In genomic region chr22:21650823-21651520, GRCh38 we compare ENCODE assay signal across 8 cellular contexts. TPM values are rescaled to one million over a fixed set of nuclear protein-coding genes. Genes with fewer than 3 reads are reported as not detected.
DNase-seq lines count a peak whose midpoint lies in the region; ATAC-seq and TF ChIP-seq lines count a peak whose summit lies in the region.

No MANE protein-coding gene starts in this region.

- H3K27ac ChIP-seq in DOHH2 (ENCODE audit: low read depth, low read length) (peak overlapping the region; percentile 65), brain microvascular endothelial cell (no peak overlapping the region)

- peaks cover 4% of the 10 kb centered on the region; the same call in 1 of the 2 replicates for H4K20me1 ChIP-seq in DOHH2 (ENCODE audit: control insufficient read depth, insufficient read depth, low read depth, low read length)

- peaks cover 44% of the 10 kb centered on the region for H3K4me1 ChIP-seq in DOHH2 (ENCODE audit: control insufficient read depth, low read length)

- no peaks in the 10 kb centered on the region for H3K9me2 ChIP-seq in DOHH2 (replicated peaks; ENCODE audit: control insufficient read depth, low read length)

- TF ChIP-seq CTCF in DOHH2 (IDR thresholded peaks at IDR 0.05; ENCODE audit: low read depth, low read length, poor library complexity, severe bottlenecking), result no peak
- no peak for TF ChIP-seq CTCF in brain microvascular endothelial cell (IDR thresholded peaks at IDR 0.05; ENCODE audit: low read depth, low read length, missing control alignments)
- TF ChIP-seq CTCF in GM13977 (IDR thresholded peaks at IDR 0.05; ENCODE audit: extremely low read depth, insufficient read depth, missing control alignments), result no peak

- in situ Hi-C loops in brain microvascular endothelial cell (cut with HindIII; ENCODE audit: low pct_ligation_motif_present, low sequenced_read_pairs) (no loop called here), GM13977 (cut with MboI; ENCODE audit: low pct_unique_long_range_greater_than_20kb, low sequenced_read_pairs, unreplicated experiment) (no loop called here)

- no peaks in the 10 kb centered on the region for H3K9me3 ChIP-seq in DOHH2 (ENCODE audit: control insufficient read depth, insufficient read depth, low read length)
- H3K9me3 ChIP-seq in MG63, result no peaks in the 10 kb centered on the region

- ATAC-seq in HG02642 (IDR thresholded peaks at IDR 0.05; ENCODE audit: poor library complexity, unreplicated experiment), result no peak

- H3K36me3 ChIP-seq in DOHH2 (ENCODE audit: control insufficient read depth, low read length) (peaks cover 39% of the 10 kb centered on the region), MG63 (peaks cover 13% of the 10 kb centered on the region; the same call in 1 of the 2 replicates), brain microvascular endothelial cell (replicated peaks) (peaks cover 25% of the 10 kb centered on the region)

- H3K27me3 ChIP-seq in DOHH2 (ENCODE audit: control insufficient read depth, low read length) (no peaks in the 10 kb centered on the region), MG63 (no peaks in the 10 kb centered on the region), brain microvascular endothelial cell (replicated peaks) (no peaks in the 10 kb centered on the region)

- H3K4me3 ChIP-seq in DOHH2 (ENCODE audit: low read length) (peak overlapping the region; percentile 82), MG63 (peak overlapping the region; percentile 87), brain microvascular endothelial cell (ENCODE audit: low read depth, low read length) (peak overlapping the region; percentile 80)

- H3K4me2 ChIP-seq in DOHH2 (ENCODE audit: low read length), result peak overlapping the region; percentile 82

- H3F3A ChIP-seq in DOHH2 (ENCODE audit: control insufficient read depth, insufficient read depth), result no peaks in the 10 kb centered on the region; the same call in 1 of the 2 replicates

- peaks cover 24% of the 10 kb centered on the region for H3K79me2 ChIP-seq in DOHH2 (ENCODE audit: control insufficient read depth, low read length)

- no peak for DNase-seq in MG63
- DNase-seq in brain microvascular endothelial cell, result no peak
- peak; percentile 33 for DNase-seq in myocyte (ENCODE audit: low read depth)
- no peak for DNase-seq in NK-92 treated with Interleukin-12 subunit alpha and Interleukin-12 subunit beta, amount 100 ng/mL, for 24 hours (lab: John Stamatoyannopoulos, UW)
- no peak for DNase-seq in GM13977 (ENCODE audit: low spot score)
- no peak for DNase-seq in 8988T

RNA-seq across cellular contexts. Expression of gene SDF2L1, which starts 8.9 kb away (rescaled TPM):
- 13.9 and 40.9 TPM in 2 replicates for total RNA-seq in MG63 (2014; rRNA removed; shearing (Covaris generic); ENCODE audit: low replicate concordance)
- 37.8 and 63.1 TPM in 2 replicates for total RNA-seq in myocyte
- polyA plus RNA-seq in myocyte (2012), result 67.2 TPM

RNA-seq across cellular contexts. Expression of gene PPIL2, which starts 14.8 kb away (rescaled TPM):
- 11.2 and 17.4 TPM in 2 replicates for total RNA-seq in MG63 (2014; rRNA removed; shearing (Covaris generic); ENCODE audit: low replicate concordance)
- total RNA-seq in myocyte, result 26.8 and 30.1 TPM in 2 replicates
- polyA plus RNA-seq in myocyte (2012), result 32.7 TPM

RNA-seq across cellular contexts. Expression of gene CCDC116, which starts 18.4 kb away (rescaled TPM):
- total RNA-seq in MG63 (2014; rRNA removed; shearing (Covaris generic); ENCODE audit: low replicate concordance), result not detected in 2 replicates
- total RNA-seq in myocyte, result 0.13 and 0.57 TPM in 2 replicates
- 0.26 TPM for polyA plus RNA-seq in myocyte (2012)

RNA-seq across cellular contexts. Expression of gene YDJC, which starts 21.1 kb away (rescaled TPM):
- 70.3 and 78.4 TPM in 2 replicates for total RNA-seq in MG63 (2014; rRNA removed; shearing (Covaris generic); ENCODE audit: low replicate concordance)
- total RNA-seq in myocyte, result 13.3 and 20.4 TPM in 2 replicates
- polyA plus RNA-seq in myocyte (2012), result 8.8 TPM
